ENCODE assay signal across 33 cellular contexts in genomic region chr2:126325202-126325601, GRCh38.
"Had no signal": no experiment of that assay in that cellular context is flagged by ENCODE, and none has a peak within 500 bp of the region (broad histone marks: within the 10 kb centered on the region; RNA-seq: fewer than 3 reads in every experiment).

No MANE protein-coding gene starts in this region.

- H3K27ac ChIP-seq: adrenal gland, body of pancreas, brain microvascular endothelial cell, breast epithelium, WERI-Rb-1 had no signal

- H3K9me3 ChIP-seq: adrenal gland, body of pancreas, breast epithelium had no signal

- H3K4me3 ChIP-seq: adrenal gland, body of pancreas, breast epithelium had no signal

- H3K27me3 ChIP-seq: adrenal gland, body of pancreas, brain microvascular endothelial cell, breast epithelium had no signal

- H3K36me3 ChIP-seq: adrenal gland, brain microvascular endothelial cell, breast epithelium, WERI-Rb-1 had no signal

- H3K4me1 ChIP-seq: adrenal gland, body of pancreas, breast epithelium had no signal

- DNase-seq: activated CD4-positive, alpha-beta memory T cell treated with anti-CD3 and anti-CD28 coated beads, Interleukin-2, amount 10 ng/mL, durations not matched to agents 7 days and 5 days; activated CD4-positive, alpha-beta T cell treated with anti-CD3 and anti-CD28 coated beads for 1 hour; activated CD4-positive, alpha-beta T cell treated with anti-CD3 and anti-CD28 coated beads for 36 hours; activated CD4-positive, alpha-beta T cell treated with anti-CD3 and anti-CD28 coated beads for 48 hours; activated CD4-positive, alpha-beta T cell treated with anti-CD3 and anti-CD28 coated beads, Interleukin-2, amount 10 ng/mL, durations not matched to agents 7 days and 5 days; activated CD4-positive, alpha-beta T cell treated with anti-CD3 and anti-CD28 coated beads, Interleukin-2, amount 50 U/mL, for 48 hours; activated CD4-positive, CD25-positive, alpha-beta regulatory T cell; activated CD8-positive, alpha-beta memory T cell treated with anti-CD3 and anti-CD28 coated beads for 24 hours; activated CD8-positive, alpha-beta memory T cell treated with anti-CD3 and anti-CD28 coated beads, Interleukin-2, amount 10 ng/mL, durations not matched to agents 7 days and 5 days; activated CD8-positive, alpha-beta memory T cell treated with anti-CD3 and anti-CD28 coated beads, Interleukin-2, amount 50 U/mL, for 48 hours; activated CD8-positive, alpha-beta T cell treated with anti-CD3 and anti-CD28 coated beads, Interleukin-2, amount 10 ng/mL, durations not matched to agents 7 days and 5 days; activated effector memory CD4-positive, alpha-beta T cell treated with Interleukin-2 at 50 U/mL for 16 hours; activated gamma-delta T cell treated with Interleukin-2 at 50 U/mL for 16 hours; activated naive CD4-positive, alpha-beta T cell; activated naive CD4-positive, alpha-beta T cell treated with anti-CD3 and anti-CD28 coated beads for 36 hours; activated naive CD4-positive, alpha-beta T cell treated with anti-CD3 and anti-CD28 coated beads, Interleukin-2, amount 50 U/mL, for 16 hours; activated naive CD8-positive, alpha-beta T cell treated with anti-CD3 and anti-CD28 coated beads, Interleukin-2, amount 10 ng/mL, durations not matched to agents 7 days and 5 days; activated T-cell treated with anti-CD3 and anti-CD28 coated beads, Interleukin-2, amount 50 U/mL, for 24 hours; activated T-cell treated with anti-CD3 and anti-CD28 coated beads, Interleukin-2, amount 50 U/mL, for 48 hours; adrenal gland; amniotic stem cell; aorta; brain microvascular endothelial cell; caudate nucleus; cerebellar nuclear complex; T-cell; T-helper 17 cell; WERI-Rb-1 had no signal

- ATAC-seq: activated CD4-positive, alpha-beta T cell treated with anti-CD3 and anti-CD28 coated beads for 36 hours; activated CD4-positive, CD25-positive, alpha-beta regulatory T cell treated with anti-CD3 and anti-CD28 coated beads, Interleukin-2, amount 50 U/mL, for 24 hours; activated CD8-positive, alpha-beta memory T cell treated with anti-CD3 and anti-CD28 coated beads, Interleukin-2, amount 10 ng/mL, durations not matched to agents 7 days and 5 days; activated CD8-positive, alpha-beta T cell treated with anti-CD3 and anti-CD28 coated beads, Interleukin-2, amount 10 ng/mL, durations not matched to agents 7 days and 5 days; activated naive CD4-positive, alpha-beta T cell treated with anti-CD3 and anti-CD28 coated beads, Interleukin-2, amount 50 U/mL, for 72 hours; body of pancreas; T-cell; T-helper 17 cell; WTC11 had no signal
